Comparison of ENCODE assay signal across 1 cellular context in genomic region chr3:97957617-97958311, GRCh38.
A peak's percentile ranks its signal among the peaks of the same experiment; 100 is the strongest.
TF ChIP-seq lines count a peak whose summit lies in the region.

No MANE protein-coding gene starts in this region.

TF ChIP-seq in K562, 482 proteins besides CTCF, POLR2A, EP300 and RAD21 (continued from another document):
- TF ChIP-seq PHB2 (IDR thresholded peaks at IDR 0.05; ENCODE audit: low read depth) (no peak), TEAD4 (IDR thresholded peaks at IDR 0.05; ENCODE audit: low read length) (no peak), TEAD4 (CRISPR knock-in tag; IDR thresholded peaks at IDR 0.05; ENCODE audit: borderline replicate concordance) (no peak), E2F3 (CRISPR knock-in tag; IDR thresholded peaks at IDR 0.05) (no peak), ATF7 (IDR thresholded peaks at IDR 0.05) (peak; percentile 16; the same call in 1 of the 2 replicates), ZBTB26 (CRISPR knock-in tag; IDR thresholded peaks at IDR 0.05) (no peak), CREB3L1 (IDR thresholded peaks at IDR 0.05; ENCODE audit: borderline replicate concordance, low read depth) (no peak), ETV5 (CRISPR knock-in tag; IDR thresholded peaks at IDR 0.05; ENCODE audit: low read depth) (no peak), YY1 (IDR thresholded peaks at IDR 0.05; ENCODE audit: borderline replicate concordance in 1 of 3, control insufficient read depth in 1 of 3, extremely low read depth in 1 of 3, insufficient read depth in 3 of 3, insufficient read length in 1 of 3, insufficient replicate concordance in 2 of 3, low read depth in 1 of 3, low read length in 2 of 3) (no peak), ATF4 (CRISPR knock-in tag; IDR thresholded peaks at IDR 0.05) (peak; percentile 75; the same call in 1 of the 2 replicates), RBM39 (optimal IDR thresholded peaks at IDR 0.05; ENCODE audit: low read depth, low read length) (no peak), ETV1 (tag; conservative IDR thresholded peaks at IDR 0.05; ENCODE audit: low read depth) (no peak), FOXK1 (CRISPR knock-in tag; IDR thresholded peaks at IDR 0.05; ENCODE audit: borderline replicate concordance) (no peak), TFAP4 (CRISPR knock-in tag; IDR thresholded peaks at IDR 0.05; ENCODE audit: borderline replicate concordance) (no peak), SMARCB1 (IDR thresholded peaks at IDR 0.05; ENCODE audit: insufficient read length, low read depth) (no peak), THRA (IDR thresholded peaks at IDR 0.05) (no peak), STAT5A (IDR thresholded peaks at IDR 0.05; ENCODE audit: borderline replicate concordance, low read length) (no peak), ZNF263 (CRISPR knock-in tag; IDR thresholded peaks at IDR 0.05; ENCODE audit: borderline replicate concordance) (no peak), MCM3 (IDR thresholded peaks at IDR 0.05) (no peak), ZNF184 (CRISPR knock-in tag; IDR thresholded peaks at IDR 0.05) (no peak), CHAMP1 (IDR thresholded peaks at IDR 0.05) (no peak), CBX3 (IDR thresholded peaks at IDR 0.05; ENCODE audit: borderline replicate concordance in 1 of 2, low read length in 2 of 2) (no peak), E2F5 (CRISPR knock-in tag; IDR thresholded peaks at IDR 0.05) (no peak), FOXK2 (conservative IDR thresholded peaks at IDR 0.05 in 1 of 2, IDR thresholded peaks at IDR 0.05 in 1 of 2; ENCODE audit: low read depth in 2 of 2) (peak in 1 of 2 experiments; percentile 45; a peak in 1 of 4 replicates), ZNF3 (CRISPR knock-in tag; IDR thresholded peaks at IDR 0.05) (no peak), RHOXF2B (CRISPR knock-in tag; conservative IDR thresholded peaks at IDR 0.05) (no peak), ZBTB1 (CRISPR knock-in tag; IDR thresholded peaks at IDR 0.05; ENCODE audit: borderline replicate concordance, low read depth) (no peak), CBX5 (IDR thresholded peaks at IDR 0.05; ENCODE audit: borderline replicate concordance, low read depth) (no peak), ZNF197 (CRISPR knock-in tag; IDR thresholded peaks at IDR 0.05; ENCODE audit: low read depth) (no peak), ZFP30 (CRISPR knock-in tag; IDR thresholded peaks at IDR 0.05; ENCODE audit: borderline replicate concordance) (no peak), THAP12 (CRISPR knock-in tag; IDR thresholded peaks at IDR 0.05) (no peak), ZNF57 (CRISPR knock-in tag; IDR thresholded peaks at IDR 0.05) (no peak), FOXP1 (CRISPR knock-in tag; IDR thresholded peaks at IDR 0.05) (no peak), DIDO1 (tag; IDR thresholded peaks at IDR 0.05; ENCODE audit: low read depth) (no peak), NELFE (IDR thresholded peaks at IDR 0.05; ENCODE audit: insufficient read depth, insufficient read length) (no peak), NR3C1 (CRISPR knock-in tag; IDR thresholded peaks at IDR 0.05) (no peak), ARID1B (IDR thresholded peaks at IDR 0.05) (peak; percentile 31; the same call in 1 of the 2 replicates), RCOR1 (IDR thresholded peaks at IDR 0.05; ENCODE audit: borderline replicate concordance in 1 of 2, low read depth in 2 of 2, low read length in 2 of 2) (peak in 1 of 2 experiments; percentile 14; a peak in 1 of 4 replicates), HMGN3 (IDR thresholded peaks at IDR 0.05; ENCODE audit: borderline replicate concordance, extremely low read depth, insufficient read length, low read depth, low read length) (no peak), MXD1 (CRISPR knock-in tag; IDR thresholded peaks at IDR 0.05; ENCODE audit: borderline replicate concordance, poor library complexity, severe bottlenecking) (no peak), WHSC1 (IDR thresholded peaks at IDR 0.05; ENCODE audit: low read length) (no peak), HNRNPK (IDR thresholded peaks at IDR 0.05; ENCODE audit: low read depth, low read length, poor library complexity, severe bottlenecking) (no peak), TAL1 (IDR thresholded peaks at IDR 0.05) (peak; percentile 19; the same call in 1 of the 2 replicates), POLR2G (IDR thresholded peaks at IDR 0.05; ENCODE audit: low read depth, low read length) (no peak), TFE3 (CRISPR knock-in tag; IDR thresholded peaks at IDR 0.05) (no peak), MYBL2 (IDR thresholded peaks at IDR 0.05; ENCODE audit: low read depth) (no peak), MYBL2 (CRISPR knock-in tag; IDR thresholded peaks at IDR 0.05; ENCODE audit: borderline replicate concordance) (no peak), CBX2 (IDR thresholded peaks at IDR 0.05; ENCODE audit: insufficient read depth, low read length, poor library complexity, severe bottlenecking) (no peak), SMARCE1 (IDR thresholded peaks at IDR 0.05) (no peak), ETS1 (conservative IDR thresholded peaks at IDR 0.05; ENCODE audit: control insufficient read depth, low read depth, low read length) (no peak)
